Comparison of ENCODE assay signal across 8 cellular contexts in the genomic region with DNA sequence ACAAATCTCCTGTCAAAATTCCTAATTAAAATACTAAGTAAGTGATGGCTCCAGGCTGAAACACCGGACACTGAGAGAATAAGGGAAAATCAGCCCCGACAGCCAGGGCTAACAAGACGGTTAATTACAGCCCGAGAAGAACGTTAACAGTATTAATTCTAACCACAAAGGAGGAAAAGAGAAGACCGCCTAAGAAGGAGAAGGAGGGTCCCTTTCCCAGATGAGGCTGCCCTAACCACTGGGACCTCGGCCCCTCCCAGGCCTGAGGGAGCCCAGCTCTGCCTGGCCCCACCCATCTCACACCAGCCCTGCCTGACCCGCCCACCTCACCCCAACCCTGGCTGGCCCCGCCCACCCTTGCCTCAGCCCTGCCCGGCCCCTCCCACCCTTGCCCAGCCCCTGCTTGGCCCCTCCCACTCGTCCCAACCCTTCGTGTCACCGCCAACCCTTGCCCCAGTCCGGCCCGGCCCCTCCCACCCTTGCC. TPM values are rescaled to one million over a fixed set of nuclear protein-coding genes. Genes with fewer than 3 reads are reported as not detected.
DNase-seq lines count a peak whose midpoint lies in the region; FAIRE-seq and TF ChIP-seq lines count a peak whose summit lies in the region.

No MANE protein-coding gene starts in this region.

- no peak for DNase-seq in AG04450 (ENCODE audit: low read depth, low spot score)
- DNase-seq in H54 (ENCODE audit: insufficient read length, low spot score): peak; percentile 70
- no peak for DNase-seq in SK-N-MC (ENCODE audit: low read depth, low spot score)
- no peak for DNase-seq in mesothelial cell of epicardium (ENCODE audit: low spot score in 2 of 2, unreplicated experiment in 2 of 2)
- DNase-seq in type B pancreatic cell (ENCODE audit: extremely low spot score, unreplicated experiment): no peak
- DNase-seq in ascending aorta (ENCODE audit: low spot score in 2 of 2): no peak
- no peak for DNase-seq in AG08396 (ENCODE audit: low spot score)

- H3K27me3 Mint-ChIP-seq in brain (peaks cover 7% of the 10 kb centered on the region), mesothelial cell of epicardium (ENCODE audit: low read depth) (no peaks in the 10 kb centered on the region), type B pancreatic cell (no peaks in the 10 kb centered on the region)

- CTCF ChIA-PET in AG04450 (lab: Charles Lee): no interaction called here

- H3K27ac ChIP-seq in AG04450 (ENCODE audit: low read depth, low read length) (peak overlapping the region; percentile 57), SK-N-MC (peak overlapping the region; percentile 97), ascending aorta (peak overlapping the region in 1 of 2 donors; percentile 45)

- H3K27me3 ChIP-seq in AG04450 (ENCODE audit: control insufficient read depth, insufficient read depth, low read length) (no peaks in the 10 kb centered on the region), ascending aorta (no peaks in the 10 kb centered on the region)

- H3K9me3 ChIP-seq in AG04450 (ENCODE audit: control insufficient read depth, insufficient read depth, low read length) (no peaks in the 10 kb centered on the region; the same call in 1 of the 2 replicates), SK-N-MC (ENCODE audit: low read depth, low read length) (no peaks in the 10 kb centered on the region), ascending aorta (no peaks in the 10 kb centered on the region)

- H3K9ac ChIP-seq in SK-N-MC (ENCODE audit: insufficient read length): peak overlapping the region; percentile 65

- H3K4me1 ChIP-seq in ascending aorta: peaks cover 0 to 10% of the 10 kb centered on the region in 2 donors

- H3K4me3 Mint-ChIP-seq in brain (no peak overlapping the region), mesothelial cell of epicardium (no peak overlapping the region), type B pancreatic cell (peak overlapping the region; percentile 65)

- H3K36me3 ChIP-seq in SK-N-MC (ENCODE audit: insufficient read depth, low read length) (no peaks in the 10 kb centered on the region), ascending aorta (no peaks in the 10 kb centered on the region)

- H3K27ac Mint-ChIP-seq in brain: peak overlapping the region; percentile 70 to 92 (median 85)
- H3K27ac Mint-ChIP-seq in mesothelial cell of epicardium: peak overlapping the region; percentile 98
- H3K27ac Mint-ChIP-seq in type B pancreatic cell: peak overlapping the region; percentile 93

- H3K36me3 Mint-ChIP-seq in brain: no peaks in the 10 kb centered on the region
- H3K36me3 Mint-ChIP-seq in mesothelial cell of epicardium: no peaks in the 10 kb centered on the region
- H3K36me3 Mint-ChIP-seq in type B pancreatic cell: no peaks in the 10 kb centered on the region

- no peak for TF ChIP-seq CTCF in AG04450 (IDR thresholded peaks at IDR 0.05; ENCODE audit: low read depth, low read length)
- no peak for TF ChIP-seq CTCF in brain (conservative IDR thresholded peaks at IDR 0.05)
- TF ChIP-seq CTCF in mesothelial cell of epicardium (IDR thresholded peaks at IDR 0.05; ENCODE audit: unreplicated experiment): no peak
- TF ChIP-seq CTCF in type B pancreatic cell (conservative IDR thresholded peaks at IDR 0.05): no peak
- no peak for TF ChIP-seq CTCF in ascending aorta (IDR thresholded peaks at IDR 0.05)

- peak; percentile 86 for FAIRE-seq in H54 (lab: Jason Lieb, UNC)

- intact Hi-C loops in ascending aorta (cut with DNase I): no loop called here

- H3K4me3 ChIP-seq in AG04450 (ENCODE audit: low read depth, low read length): no peak overlapping the region
- H3K4me3 ChIP-seq in SK-N-MC: 0 out of 2 replicates have a peak overlapping the region, but pooled peaks have one; percentile 40
- no peak overlapping the region for H3K4me3 ChIP-seq in ascending aorta

- POLR2A ChIA-PET in AG04450 (lab: Yijun Ruan, JAX): no interaction called here

- H3K9me3 Mint-ChIP-seq in brain (no peaks in the 10 kb centered on the region), mesothelial cell of epicardium (no peaks in the 10 kb centered on the region), type B pancreatic cell (no peaks in the 10 kb centered on the region)

- no peak for TF ChIP-seq POLR2A in H54 (IDR thresholded peaks at IDR 0.05; ENCODE audit: low read depth, low read length)

- H3K4me1 Mint-ChIP-seq in brain (peaks cover 48% of the 10 kb centered on the region), mesothelial cell of epicardium (peaks cover 47% of the 10 kb centered on the region), type B pancreatic cell (ENCODE audit: unreplicated experiment) (peaks cover 15% of the 10 kb centered on the region)

RNA-seq across cellular contexts. Expression of a gene that starts 51.3 kb away (rescaled TPM):
- polyA plus RNA-seq in AG04450 (2011; rRNA removed): 1.1 and 1.6 TPM in 2 replicates
- polyA minus RNA-seq in AG04450 (2011; rRNA and poly(A)+ RNA removed): 0.87 and 1.00 TPM in 2 replicates
- 16.0 TPM for polyA plus RNA-seq in brain (ENCODE audit: insufficient read depth, low read depth, low replicate concordance)
- 23.9 to 24.7 TPM (median 24.2 TPM) in 3 replicates for total RNA-seq in mesothelial cell of epicardium
- 22.6 and 41.4 TPM in 2 replicates for total RNA-seq in type B pancreatic cell (ENCODE audit: low replicate concordance)
- 24.4 TPM for total RNA-seq in ascending aorta
